1 cellular context compared by ENCODE assay signal in genomic region chr12:88362439-88362838, GRCh38.
TF ChIP-seq lines count a peak whose summit lies in the region.

No MANE protein-coding gene starts in this region.

TF ChIP-seq in GM23338, 12 proteins besides CTCF, POLR2A, EP300 and RAD21 (continued from another document):
- TF ChIP-seq ZNF462 (CRISPR knock-in tag; IDR thresholded peaks at IDR 0.05), result no peak
- no peak for TF ChIP-seq NANOG (IDR thresholded peaks at IDR 0.05; ENCODE audit: borderline replicate concordance)
- no peak for TF ChIP-seq EZH2 (IDR thresholded peaks at IDR 0.05; ENCODE audit: low read depth, unreplicated experiment)
- no peak for TF ChIP-seq CREB1 (CRISPR knock-in tag; IDR thresholded peaks at IDR 0.05; ENCODE audit: low read depth)
- TF ChIP-seq ETS1 (IDR thresholded peaks at IDR 0.05), result no peak
- TF ChIP-seq EZH2phosphoT487 (IDR thresholded peaks at IDR 0.05; ENCODE audit: unreplicated experiment), result no peak
- TF ChIP-seq STAT1 (IDR thresholded peaks at IDR 0.05; ENCODE audit: unreplicated experiment), result no peak
- no peak for TF ChIP-seq JUNB (IDR thresholded peaks at IDR 0.05; ENCODE audit: unreplicated experiment)
